ENCODE assay signal across 12 cellular contexts in genomic region chrX:109393859-109394258, GRCh38.
DNase-seq lines count a peak whose midpoint lies in the region; ATAC-seq, FAIRE-seq and TF ChIP-seq lines count a peak whose summit lies in the region.
"Had no signal": no experiment of that assay in that cellular context is flagged by ENCODE, and none has a peak within 500 bp of the region (broad histone marks: within the 10 kb centered on the region; RNA-seq: fewer than 3 reads in every experiment).

No MANE protein-coding gene starts in this region.

- H3K27ac Mint-ChIP-seq in activated CD8-positive, alpha-beta memory T cell treated with anti-CD3 and anti-CD28 coated beads, Interleukin-2, amount 10 ng/mL, durations not matched to agents 7 days and 5 days, result no peak overlapping the region
- H3K27ac Mint-ChIP-seq in activated T-cell treated with anti-CD3 and anti-CD28 coated beads, Interleukin-2, amount 50 U/mL, for 72 hours, result no peak overlapping the region
- H3K27ac Mint-ChIP-seq: activated naive CD8-positive, alpha-beta T cell treated with anti-CD3 and anti-CD28 coated beads for 36 hours had no signal

- H3K4me3 ChIP-seq in Loucy (ENCODE audit: low read length, poor library complexity, severe bottlenecking) (no peak overlapping the region), epithelial cell of esophagus (ENCODE audit: low read length) (no peak overlapping the region)

- no peaks in the 10 kb centered on the region for H3K4me1 ChIP-seq in Loucy (ENCODE audit: insufficient read depth, low read length, poor library complexity, severe bottlenecking)
- H3K4me1 ChIP-seq: parathyroid adenoma had no signal

- no peak overlapping the region for H3K4me2 ChIP-seq in Loucy (ENCODE audit: low read depth, low read length, poor library complexity, severe bottlenecking)

- TF ChIP-seq CTCF in GM12872 (IDR thresholded peaks at IDR 0.05; ENCODE audit: insufficient read depth, low read depth, low read length), result peak; percentile 42; the same call in 1 of the 3 replicates
- TF ChIP-seq CTCF in Loucy (conservative IDR thresholded peaks at IDR 0.05; ENCODE audit: low read length), result peak; percentile 60
- no peak for TF ChIP-seq CTCF in epithelial cell of esophagus (IDR thresholded peaks at IDR 0.05; ENCODE audit: insufficient read depth, low read depth, low read length, missing control alignments)

- no peaks in the 10 kb centered on the region for H3K36me3 ChIP-seq in Loucy (ENCODE audit: insufficient read depth, low read length)

- no peaks in the 10 kb centered on the region for H3K9me3 Mint-ChIP-seq in activated CD8-positive, alpha-beta memory T cell treated with anti-CD3 and anti-CD28 coated beads, Interleukin-2, amount 10 ng/mL, durations not matched to agents 7 days and 5 days (ENCODE audit: low read depth)
- no peaks in the 10 kb centered on the region for H3K9me3 Mint-ChIP-seq in activated T-cell treated with anti-CD3 and anti-CD28 coated beads, Interleukin-2, amount 50 U/mL, for 72 hours
- H3K9me3 Mint-ChIP-seq: activated naive CD8-positive, alpha-beta T cell treated with anti-CD3 and anti-CD28 coated beads for 36 hours had no signal

- FAIRE-seq in RCC 7860 (lab: Jason Lieb, UNC), result no peak

- H3K9me2 ChIP-seq in Loucy (replicated peaks; ENCODE audit: low read depth, low read length), result no peaks in the 10 kb centered on the region

- no peak overlapping the region for H3K4me3 Mint-ChIP-seq in activated CD8-positive, alpha-beta memory T cell treated with anti-CD3 and anti-CD28 coated beads, Interleukin-2, amount 10 ng/mL, durations not matched to agents 7 days and 5 days
- no peak overlapping the region for H3K4me3 Mint-ChIP-seq in activated T-cell treated with anti-CD3 and anti-CD28 coated beads, Interleukin-2, amount 50 U/mL, for 72 hours
- H3K4me3 Mint-ChIP-seq: activated naive CD8-positive, alpha-beta T cell treated with anti-CD3 and anti-CD28 coated beads for 36 hours had no signal

- no peaks in the 10 kb centered on the region for H4K20me1 ChIP-seq in Loucy (ENCODE audit: insufficient read depth, low read length, poor library complexity, severe bottlenecking)

- no peak overlapping the region for H3K9ac ChIP-seq in Loucy (ENCODE audit: low read depth, low read length, poor library complexity, severe bottlenecking)
- H3K9ac ChIP-seq: parathyroid adenoma had no signal

- H3K27me3 Mint-ChIP-seq in activated CD8-positive, alpha-beta memory T cell treated with anti-CD3 and anti-CD28 coated beads, Interleukin-2, amount 10 ng/mL, durations not matched to agents 7 days and 5 days, result no peaks in the 10 kb centered on the region
- H3K27me3 Mint-ChIP-seq in activated T-cell treated with anti-CD3 and anti-CD28 coated beads, Interleukin-2, amount 50 U/mL, for 72 hours (ENCODE audit: low read depth), result peaks cover 52% of the 10 kb centered on the region
- H3K27me3 Mint-ChIP-seq: activated naive CD8-positive, alpha-beta T cell treated with anti-CD3 and anti-CD28 coated beads for 36 hours had no signal

- CTCF ChIA-PET in activated CD8-positive, alpha-beta memory T cell treated with anti-CD3 and anti-CD28 coated beads, Interleukin-2, amount 10 ng/mL, durations not matched to agents 7 days and 5 days (lab: Charles Lee), result no interaction called here

- DNase-seq in epithelial cell of esophagus (ENCODE audit: low read depth) (peak; percentile 9), RCC 7860 (ENCODE audit: low spot score) (no peak), NCI-H2081 (lab: John Stamatoyannopoulos, UW) (no peak)
- DNase-seq in activated CD8-positive, alpha-beta memory T cell treated with anti-CD3 and anti-CD28 coated beads, Interleukin-2, amount 10 ng/mL, durations not matched to agents 7 days and 5 days, result no peak
- DNase-seq in activated T-cell treated with anti-CD3 and anti-CD28 coated beads, Interleukin-2, amount 50 U/mL, for 72 hours, result no peak
- DNase-seq: activated CD4-positive, alpha-beta T cell treated with anti-CD3 and anti-CD28 coated beads for 1 hour; activated naive CD8-positive, alpha-beta T cell treated with anti-CD3 and anti-CD28 coated beads for 36 hours; kidney glomerular epithelial cell had no signal

- H3K9me3 ChIP-seq in Loucy (ENCODE audit: insufficient read depth, low read depth, low read length), result no peaks in the 10 kb centered on the region

- ATAC-seq in GM21576 (IDR thresholded peaks at IDR 0.05; ENCODE audit: unreplicated experiment), result peak; percentile 65
- ATAC-seq in activated CD8-positive, alpha-beta memory T cell treated with anti-CD3 and anti-CD28 coated beads, Interleukin-2, amount 10 ng/mL, durations not matched to agents 7 days and 5 days, result no peak
- ATAC-seq in activated T-cell treated with anti-CD3 and anti-CD28 coated beads, Interleukin-2, amount 50 U/mL, for 72 hours (replicated peaks in 1 of 2), result no peak

- no peaks in the 10 kb centered on the region for H3K36me3 Mint-ChIP-seq in activated CD8-positive, alpha-beta memory T cell treated with anti-CD3 and anti-CD28 coated beads, Interleukin-2, amount 10 ng/mL, durations not matched to agents 7 days and 5 days
- no peaks in the 10 kb centered on the region for H3K36me3 Mint-ChIP-seq in activated T-cell treated with anti-CD3 and anti-CD28 coated beads, Interleukin-2, amount 50 U/mL, for 72 hours (ENCODE audit: insufficient read depth in 2 of 2)
- H3K36me3 Mint-ChIP-seq: activated naive CD8-positive, alpha-beta T cell treated with anti-CD3 and anti-CD28 coated beads for 36 hours had no signal

- H2AFZ ChIP-seq in Loucy (ENCODE audit: low read length), result peak overlapping the region; percentile 40; the same call in 1 of the 2 replicates
- H2AFZ ChIP-seq: parathyroid adenoma had no signal

- H3F3A ChIP-seq in Loucy (ENCODE audit: low read depth), result no peaks in the 10 kb centered on the region

- no peaks in the 10 kb centered on the region for H3K27me3 ChIP-seq in Loucy (ENCODE audit: insufficient read depth, low read length, poor library complexity, severe bottlenecking)

- no peaks in the 10 kb centered on the region for H3K79me2 ChIP-seq in Loucy (ENCODE audit: insufficient read depth, low read length)
- H3K79me2 ChIP-seq: parathyroid adenoma had no signal

- no peaks in the 10 kb centered on the region for H3K4me1 Mint-ChIP-seq in activated CD8-positive, alpha-beta memory T cell treated with anti-CD3 and anti-CD28 coated beads, Interleukin-2, amount 10 ng/mL, durations not matched to agents 7 days and 5 days
- H3K4me1 Mint-ChIP-seq in activated T-cell treated with anti-CD3 and anti-CD28 coated beads, Interleukin-2, amount 50 U/mL, for 72 hours (ENCODE audit: low read depth), result no peaks in the 10 kb centered on the region
- H3K4me1 Mint-ChIP-seq: activated naive CD8-positive, alpha-beta T cell treated with anti-CD3 and anti-CD28 coated beads for 36 hours had no signal
